1 cellular context compared by ENCODE assay signal in the genomic region with DNA sequence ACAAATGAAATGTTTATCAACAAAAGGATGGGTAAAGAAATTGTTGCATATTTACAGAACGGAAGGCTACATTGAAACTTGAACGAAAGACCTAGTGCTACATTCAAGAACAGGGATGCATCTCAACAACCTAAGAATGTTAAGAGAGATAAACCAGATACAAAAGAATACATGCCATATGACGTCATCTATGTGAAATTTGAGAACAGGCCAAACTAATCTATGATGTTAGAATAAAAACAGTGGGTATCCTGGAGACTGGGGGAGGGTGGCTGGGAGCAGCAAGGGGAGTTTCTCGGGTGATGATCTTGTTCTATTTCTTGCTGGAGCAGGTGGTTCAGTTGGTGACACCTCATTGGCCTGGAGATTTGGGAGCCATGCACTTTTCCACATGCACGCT.
A peak's percentile ranks its signal among the peaks of the same experiment; 100 is the strongest.
TF ChIP-seq lines count a peak whose summit lies in the region.

No MANE protein-coding gene starts in this region.

TF ChIP-seq in K562, 482 proteins besides CTCF, POLR2A, EP300 and RAD21 (continued from another document):
- TF ChIP-seq EHMT2 (IDR thresholded peaks at IDR 0.05) (no peak), GTF2E2 (tag; IDR thresholded peaks at IDR 0.05) (no peak), SMAD4 (CRISPR knock-in tag; conservative IDR thresholded peaks at IDR 0.05) (no peak), TAF9B (IDR thresholded peaks at IDR 0.05; ENCODE audit: partially characterized antibody) (no peak), JUND (IDR thresholded peaks at IDR 0.05; ENCODE audit: borderline replicate concordance, low read depth, low read length) (peak; percentile 53; the same call in 1 of the 2 replicates), JUND (tag; IDR thresholded peaks at IDR 0.05; ENCODE audit: borderline replicate concordance, low read depth, low read length) (peak; percentile 71; the same call in 1 of the 3 replicates), MIER1 (IDR thresholded peaks at IDR 0.05; ENCODE audit: low read depth) (no peak), PYGO2 (tag; IDR thresholded peaks at IDR 0.05) (no peak), IFI16 (CRISPR knock-in tag; IDR thresholded peaks at IDR 0.05) (no peak), TEAD2 (tag; IDR thresholded peaks at IDR 0.05) (no peak), CREM (IDR thresholded peaks at IDR 0.05; ENCODE audit: low read depth) (peak; percentile 33; the same call in 1 of the 2 replicates), ZZZ3 (IDR thresholded peaks at IDR 0.05) (no peak), ATF7 (IDR thresholded peaks at IDR 0.05) (peak; percentile 93)
- TF ChIP-seq, protein P1, sequence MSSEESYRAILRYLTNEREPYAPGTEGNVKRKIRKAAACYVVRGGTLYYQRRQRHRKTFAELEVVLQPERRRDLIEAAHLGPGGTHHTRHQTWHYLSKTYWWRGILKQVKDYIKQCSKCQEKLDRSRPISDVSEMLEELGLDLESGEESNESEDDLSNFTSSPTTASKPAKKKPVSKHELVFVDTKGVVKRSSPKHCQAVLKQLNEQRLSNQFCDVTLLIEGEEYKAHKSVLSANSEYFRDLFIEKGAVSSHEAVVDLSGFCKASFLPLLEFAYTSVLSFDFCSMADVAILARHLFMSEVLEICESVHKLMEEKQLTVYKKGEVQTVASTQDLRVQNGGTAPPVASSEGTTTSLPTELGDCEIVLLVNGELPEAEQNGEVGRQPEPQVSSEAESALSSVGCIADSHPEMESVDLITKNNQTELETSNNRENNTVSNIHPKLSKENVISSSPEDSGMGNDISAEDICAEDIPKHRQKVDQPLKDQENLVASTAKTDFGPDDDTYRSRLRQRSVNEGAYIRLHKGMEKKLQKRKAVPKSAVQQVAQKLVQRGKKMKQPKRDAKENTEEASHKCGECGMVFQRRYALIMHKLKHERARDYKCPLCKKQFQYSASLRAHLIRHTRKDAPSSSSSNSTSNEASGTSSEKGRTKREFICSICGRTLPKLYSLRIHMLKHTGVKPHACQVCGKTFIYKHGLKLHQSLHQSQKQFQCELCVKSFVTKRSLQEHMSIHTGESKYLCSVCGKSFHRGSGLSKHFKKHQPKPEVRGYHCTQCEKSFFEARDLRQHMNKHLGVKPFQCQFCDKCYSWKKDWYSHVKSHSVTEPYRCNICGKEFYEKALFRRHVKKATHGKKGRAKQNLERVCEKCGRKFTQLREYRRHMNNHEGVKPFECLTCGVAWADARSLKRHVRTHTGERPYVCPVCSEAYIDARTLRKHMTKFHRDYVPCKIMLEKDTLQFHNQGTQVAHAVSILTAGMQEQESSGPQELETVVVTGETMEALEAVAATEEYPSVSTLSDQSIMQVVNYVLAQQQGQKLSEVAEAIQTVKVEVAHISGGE (CRISPR knock-in tag; IDR thresholded peaks at IDR 0.05) = peak in 1 of 3 experiments; percentile 37; a peak in 2 of 6 replicates
- TF ChIP-seq, protein P2, sequence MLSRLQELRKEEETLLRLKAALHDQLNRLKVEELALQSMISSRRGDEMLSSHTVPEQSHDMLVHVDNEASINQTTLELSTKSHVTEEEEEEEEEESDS (CRISPR knock-in tag; IDR thresholded peaks at IDR 0.05) = no peak
- TF ChIP-seq, protein P3, sequence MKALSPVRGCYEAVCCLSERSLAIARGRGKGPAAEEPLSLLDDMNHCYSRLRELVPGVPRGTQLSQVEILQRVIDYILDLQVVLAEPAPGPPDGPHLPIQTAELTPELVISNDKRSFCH (CRISPR knock-in tag; IDR thresholded peaks at IDR 0.05) = no peak
- TF ChIP-seq, protein P3 (tag; IDR thresholded peaks at IDR 0.05) = no peak
